In the genomic region with DNA sequence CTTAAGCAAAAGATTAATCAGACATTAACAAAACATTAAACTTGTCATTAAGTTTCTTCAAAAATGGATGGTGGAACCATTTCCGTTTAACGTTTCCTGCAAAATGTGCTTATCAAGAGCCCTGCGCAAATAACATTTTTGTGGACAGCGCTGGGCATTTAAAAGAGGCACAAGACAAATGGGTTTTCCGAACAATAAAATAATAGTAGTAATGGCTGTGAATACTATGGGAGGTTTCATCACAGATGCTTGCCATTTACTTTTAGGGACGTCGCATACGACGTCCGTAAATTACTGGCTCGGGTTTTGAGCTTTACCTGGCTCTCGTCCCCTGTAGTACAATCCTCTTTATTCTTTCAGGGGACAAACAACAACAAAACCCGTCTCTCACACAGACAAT, we compare ENCODE assay signal across 8 cellular contexts. TPM values are rescaled to one million over a fixed set of nuclear protein-coding genes. Genes with fewer than 3 reads are reported as not detected.
DNase-seq lines count a peak whose midpoint lies in the region; ATAC-seq, FAIRE-seq and TF ChIP-seq lines count a peak whose summit lies in the region.

No MANE protein-coding gene starts in this region.

- DNase-seq in AG04450 (ENCODE audit: low read depth, low spot score): no peak
- DNase-seq in coronary artery (ENCODE audit: low spot score): no peak
- no peak for DNase-seq in HTR-8/SVneo (ENCODE audit: insufficient read length, low spot score)
- no peak for DNase-seq in NCI-H128 (lab: John Stamatoyannopoulos, UW; ENCODE audit: unreplicated experiment)
- DNase-seq in NCI-H2081 (lab: John Stamatoyannopoulos, UW): no peak

- H3K9me3 ChIP-seq in AG04450 (ENCODE audit: control insufficient read depth, insufficient read depth, low read length) (no peaks in the 10 kb centered on the region), HUES6 (ENCODE audit: control insufficient read depth, insufficient read depth, low read depth, low read length) (no peaks in the 10 kb centered on the region), mucosa of stomach (ENCODE audit: control insufficient read depth, low read length) (no peaks in the 10 kb centered on the region)

- POLR2A ChIA-PET in AG04450 (lab: Yijun Ruan, JAX): interaction anchor here (2.0 kb wide), 1 partner anchor 213 kb away, joined by 4 read pairs; a partner anchor contains a TSS

- CTCF ChIA-PET in AG04450 (lab: Charles Lee): interaction anchor here (0.6 to 1.0 kb wide), 2 partner anchors 212 to 368 kb away, joined by 3 read pairs; a partner anchor contains a TSS

- ATAC-seq in GM21381 (IDR thresholded peaks at IDR 0.05; ENCODE audit: unreplicated experiment): no peak

- no peak overlapping the region for H3K27ac ChIP-seq in AG04450 (ENCODE audit: low read depth, low read length)
- peak overlapping the region; percentile 69; the same call in 1 of the 2 replicates for H3K27ac ChIP-seq in HUES6 (ENCODE audit: low read depth, low read length)
- H3K27ac ChIP-seq in coronary artery: peak overlapping the region; percentile 90 to 95

- no peak for TF ChIP-seq CTCF in AG04450 (IDR thresholded peaks at IDR 0.05; ENCODE audit: low read depth, low read length)
- no peak for TF ChIP-seq CTCF in coronary artery (IDR thresholded peaks at IDR 0.05)

- H3K9ac ChIP-seq in HUES6 (ENCODE audit: low read length) (peak overlapping the region; percentile 91), mucosa of stomach (ENCODE audit: low read length) (peak overlapping the region; percentile 91)

- peak overlapping the region; percentile 86 for H3K4me3 ChIP-seq in AG04450 (ENCODE audit: low read depth, low read length)
- peak overlapping the region; percentile 81 for H3K4me3 ChIP-seq in HUES6 (ENCODE audit: low read depth, low read length)
- peak overlapping the region; percentile 86 for H3K4me3 ChIP-seq in coronary artery
- peak overlapping the region; percentile 73 for H3K4me3 ChIP-seq in mucosa of stomach (ENCODE audit: low read length)

- FAIRE-seq in HTR-8/SVneo (lab: Jason Lieb, UNC): no peak

- no peaks in the 10 kb centered on the region for H3K27me3 ChIP-seq in AG04450 (ENCODE audit: control insufficient read depth, insufficient read depth, low read length)
- no peaks in the 10 kb centered on the region for H3K27me3 ChIP-seq in HUES6 (ENCODE audit: control insufficient read depth, insufficient read depth, low read length)
- no peaks in the 10 kb centered on the region for H3K27me3 ChIP-seq in mucosa of stomach (ENCODE audit: control insufficient read depth, insufficient read depth, low read length)

- H3K4me1 ChIP-seq in HUES6 (ENCODE audit: control insufficient read depth, insufficient read depth, low read length) (peaks cover 48% of the 10 kb centered on the region), mucosa of stomach (ENCODE audit: control insufficient read depth, insufficient read depth, low read length) (peaks cover 15% of the 10 kb centered on the region)

- H3K36me3 ChIP-seq in HUES6 (ENCODE audit: control insufficient read depth, insufficient read depth, low read length) (no peaks in the 10 kb centered on the region), mucosa of stomach (ENCODE audit: control insufficient read depth, insufficient read depth, low read length) (no peaks in the 10 kb centered on the region)

RNA-seq across cellular contexts. Expression of a gene that starts 1.0 kb away (rescaled TPM):
- polyA plus RNA-seq in AG04450 (2011; rRNA removed): 6.9 and 9.9 TPM in 2 replicates
- polyA minus RNA-seq in AG04450 (2011; rRNA and poly(A)+ RNA removed): 11.5 and 19.9 TPM in 2 replicates

RNA-seq across cellular contexts. Expression of a gene that starts 1.5 kb away (rescaled TPM):
- polyA plus RNA-seq in AG04450 (2011; rRNA removed): 34.1 and 53.2 TPM in 2 replicates
- polyA minus RNA-seq in AG04450 (2011; rRNA and poly(A)+ RNA removed): 118 and 146 TPM in 2 replicates
